ENCODE assay signal across 20 cellular contexts in the genomic region with DNA sequence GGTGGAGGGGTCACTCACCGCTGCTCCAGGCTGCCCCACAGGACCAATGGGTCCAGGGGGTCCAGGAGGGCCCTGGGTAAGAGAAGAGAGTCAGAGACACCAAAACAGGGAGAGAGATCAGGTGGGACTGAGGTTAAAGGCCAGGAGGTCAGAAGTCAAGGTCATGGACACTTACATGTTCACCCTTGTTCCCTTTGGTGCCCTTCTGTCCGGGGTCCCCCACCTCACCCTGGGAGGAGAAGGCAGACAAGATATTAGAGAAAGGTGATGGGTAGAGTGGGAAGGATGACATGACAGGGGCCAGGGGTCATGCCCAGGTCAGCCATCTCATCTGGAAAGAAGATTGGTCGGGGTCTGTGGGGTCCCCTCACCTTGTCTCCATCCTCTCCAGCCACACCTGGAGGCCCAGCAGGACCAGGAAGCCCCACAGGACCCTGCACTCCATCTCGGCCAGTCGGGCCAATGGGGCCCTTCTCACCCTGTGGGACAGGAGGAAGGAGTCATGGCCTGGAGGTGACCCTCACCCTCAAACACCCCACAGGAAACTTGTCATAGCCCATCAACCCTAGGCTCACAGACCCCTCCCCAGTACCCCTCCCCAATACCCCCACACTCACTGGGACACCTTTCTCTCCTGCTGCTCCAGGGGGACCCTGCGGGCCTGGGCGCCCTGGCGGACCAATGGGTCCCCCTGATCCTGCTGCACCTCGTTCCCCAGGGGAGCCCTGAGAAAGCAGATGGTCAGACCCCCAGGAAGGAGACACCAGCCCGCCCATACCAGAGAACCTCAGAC.
"Had no signal": no experiment of that assay in that cellular context is flagged by ENCODE, and none has a peak within 500 bp of the region (broad histone marks: within the 10 kb centered on the region; RNA-seq: fewer than 3 reads in every experiment).

No MANE protein-coding gene starts in this region.

- H3K27ac Mint-ChIP-seq: activated naive CD8-positive, alpha-beta T cell; effector memory CD8-positive, alpha-beta T cell; memory B cell; nephron progenitor cell; T-cell; T-helper 2 cell treated with Interferon-gamma antibody and Interleukin-4, amounts not matched to agents 5 μg/mL and 100 μg/mL, for 36 hours had no signal

- H3K9me3 ChIP-seq: adrenal gland, colonic mucosa, esophagus muscularis mucosa, thyroid gland had no signal

- ATAC-seq: effector memory CD8-positive, alpha-beta T cell; T-cell had no signal

- H3K27me3 Mint-ChIP-seq: activated naive CD8-positive, alpha-beta T cell had no signal

- H3K4me3 ChIP-seq: adrenal gland, colonic mucosa, dorsolateral prefrontal cortex, esophagus muscularis mucosa, thyroid gland had no signal

- H3K27ac ChIP-seq: adrenal gland, colonic mucosa, dorsolateral prefrontal cortex, esophagus muscularis mucosa, thyroid gland, VCaP had no signal

- H3K4me3 Mint-ChIP-seq: activated naive CD8-positive, alpha-beta T cell; central memory CD8-positive, alpha-beta T cell; effector memory CD8-positive, alpha-beta T cell; memory B cell; nephron progenitor cell; T-cell; T-helper 2 cell treated with Interferon-gamma antibody and Interleukin-4, amounts not matched to agents 5 μg/mL and 100 μg/mL, for 36 hours had no signal

- H3K36me3 ChIP-seq: adrenal gland, colonic mucosa, esophagus muscularis mucosa, thyroid gland had no signal

- DNase-seq: activated T-cell treated with anti-CD3 and anti-CD28 coated beads, Interleukin-2, amount 50 U/mL, for 1 hour; adrenal gland; colonic mucosa; effector memory CD8-positive, alpha-beta T cell; glutamatergic neuron; hippocampal formation; nephron progenitor cell; nucleus accumbens; posterior cingulate gyrus; stimulated activated CD4-positive, alpha-beta T cell treated with anti-CD3 and anti-CD28 coated beads, Interleukin-4, amount 100 ng/mL, for 1 hour; stimulated activated naive CD8-positive, alpha-beta T cell treated with anti-CD3 and anti-CD28 coated beads, Interleukin-15, Interleukin-2, amounts not matched to agents 100 U/mL and 50 U/mL, for 24 hours; T-cell; thyroid gland had no signal

- H3K27me3 ChIP-seq: adrenal gland, colonic mucosa, dorsolateral prefrontal cortex, esophagus muscularis mucosa, thyroid gland had no signal

- H3K36me3 Mint-ChIP-seq: activated naive CD8-positive, alpha-beta T cell; memory B cell; T-cell had no signal

- H3K4me1 Mint-ChIP-seq: central memory CD8-positive, alpha-beta T cell had no signal

- H3K9me3 Mint-ChIP-seq: central memory CD8-positive, alpha-beta T cell; effector memory CD8-positive, alpha-beta T cell; memory B cell; nephron progenitor cell; T-cell; T-helper 2 cell treated with Interferon-gamma antibody and Interleukin-4, amounts not matched to agents 5 μg/mL and 100 μg/mL, for 36 hours had no signal

- H3K4me1 ChIP-seq: adrenal gland, colonic mucosa, esophagus muscularis mucosa, thyroid gland had no signal
